ENCODE assay signal across 8 cellular contexts in genomic region chr14:61837336-61838229, GRCh38. TPM values are rescaled to one million over a fixed set of nuclear protein-coding genes. Genes with fewer than 3 reads are reported as not detected.
DNase-seq lines count a peak whose midpoint lies in the region; ATAC-seq lines count a peak whose summit lies in the region.

No MANE protein-coding gene starts in this region.

- H3K27ac Mint-ChIP-seq in activated CD4-positive, alpha-beta memory T cell treated with anti-CD3 and anti-CD28 coated beads for 36 hours, result no peak overlapping the region

- peak; percentile 73 for ATAC-seq in HG03520 (IDR thresholded peaks at IDR 0.05; ENCODE audit: unreplicated experiment)

- POLR2A ChIA-PET in activated CD4-positive, alpha-beta memory T cell treated with anti-CD3 and anti-CD28 coated beads for 36 hours (lab: Charles Lee), result interaction anchor here (0.6 kb wide), 1 partner anchor 376 kb away, joined by 4 read pairs; no protein-coding TSS in a partner anchor

- no peak overlapping the region for H3K9ac ChIP-seq in mesendoderm (ENCODE audit: low read length)

- H2BK15ac ChIP-seq in mesendoderm (replicated peaks; ENCODE audit: low read depth), result no peak overlapping the region

- H3K36me3 Mint-ChIP-seq in activated CD4-positive, alpha-beta memory T cell treated with anti-CD3 and anti-CD28 coated beads for 36 hours, result no peaks in the 10 kb centered on the region

- H3K4me3 Mint-ChIP-seq in activated CD4-positive, alpha-beta memory T cell treated with anti-CD3 and anti-CD28 coated beads for 36 hours, result no peak overlapping the region

- H3K4me1 Mint-ChIP-seq in activated CD4-positive, alpha-beta memory T cell treated with anti-CD3 and anti-CD28 coated beads for 36 hours (ENCODE audit: low read depth), result peaks cover 4% of the 10 kb centered on the region

- H2BK120ac ChIP-seq in mesendoderm (ENCODE audit: low read depth, low read length), result no peak overlapping the region

- WGBS in mesendoderm (ENCODE audit: extremely low coverage, insufficient coverage, low lambda C conversion rate), result no CpG with 5 or more reads among the region's 10 CpGs

- DNase-seq in C1 segment of cervical spinal cord (lab: John Stamatoyannopoulos, UW) (peak in 13 of 14 donors; percentile 3 to 74 (median 37)), GM19240 (ENCODE audit: insufficient read length, low spot score) (peak; percentile 29), NCI-H82 treated with DMSO at 0.1 percent for 48 hours (lab: John Stamatoyannopoulos, UW; ENCODE audit: unreplicated experiment) (peak; percentile 9), mesendoderm (peak; percentile 77)
- peak; percentile 85 for DNase-seq in activated CD4-positive, alpha-beta memory T cell treated with anti-CD3 and anti-CD28 coated beads for 36 hours
- DNase-seq in effector memory CD4-positive, alpha-beta T cell, result peak; percentile 33 to 61 (median 37)
- peak; percentile 41 to 62 for DNase-seq in stimulated activated CD8-positive, alpha-beta memory T cell treated with anti-CD3 and anti-CD28 coated beads, Interleukin-2, amount 100 ng/mL, for 48 hours (ENCODE audit: low read depth in 2 of 2)

- no peaks in the 10 kb centered on the region for H3K79me1 ChIP-seq in mesendoderm (ENCODE audit: low read length)

- no peak overlapping the region for H3K56ac ChIP-seq in mesendoderm (ENCODE audit: low read length)

- no peak overlapping the region for H2BK5ac ChIP-seq in mesendoderm (ENCODE audit: low read length)

- H3K27ac ChIP-seq in effector memory CD4-positive, alpha-beta T cell (ENCODE audit: insufficient read depth, low read length, poor library complexity, severe bottlenecking), result no peak overlapping the region
- no peak overlapping the region for H3K27ac ChIP-seq in mesendoderm (ENCODE audit: low read depth, low read length)

- CTCF ChIA-PET in activated CD4-positive, alpha-beta memory T cell treated with anti-CD3 and anti-CD28 coated beads for 36 hours (lab: Charles Lee), result interaction anchor here (0.6 to 3.8 kb wide), 91 partner anchors 8 to 1213 kb away, joined by 3 to 76 read pairs (median 4); partner anchors contain the start of gene SNAPC1

- no peaks in the 10 kb centered on the region for H3K36me3 ChIP-seq in effector memory CD4-positive, alpha-beta T cell (ENCODE audit: control insufficient read depth, insufficient read depth, low read length)
- H3K36me3 ChIP-seq in mesendoderm (ENCODE audit: control insufficient read depth, insufficient read depth, low read length), result no peaks in the 10 kb centered on the region

- H3K79me2 ChIP-seq in mesendoderm (ENCODE audit: control insufficient read depth, insufficient read depth, low read length), result no peaks in the 10 kb centered on the region

- H3K23ac ChIP-seq in mesendoderm (ENCODE audit: low read length), result no peak overlapping the region

- peaks cover 2% of the 10 kb centered on the region for H3K27me3 Mint-ChIP-seq in activated CD4-positive, alpha-beta memory T cell treated with anti-CD3 and anti-CD28 coated beads for 36 hours

- no peaks in the 10 kb centered on the region for H3K4me1 ChIP-seq in effector memory CD4-positive, alpha-beta T cell (ENCODE audit: control insufficient read depth, insufficient read depth, low read length, poor library complexity, severe bottlenecking)
- H3K4me1 ChIP-seq in mesendoderm (ENCODE audit: control insufficient read depth, low read depth, low read length), result no peaks in the 10 kb centered on the region

- no peak overlapping the region for H2AK5ac ChIP-seq in mesendoderm (ENCODE audit: low read length)

- H3K27me3 ChIP-seq in effector memory CD4-positive, alpha-beta T cell (replicated peaks; ENCODE audit: control insufficient read depth, insufficient read depth, low read length, poor library complexity, severe bottlenecking), result no peaks in the 10 kb centered on the region
- no peaks in the 10 kb centered on the region for H3K27me3 ChIP-seq in mesendoderm (ENCODE audit: insufficient read depth, low read length, poor library complexity)

- H3K4ac ChIP-seq in mesendoderm (ENCODE audit: low read depth, low read length), result no peak overlapping the region

- no peaks in the 10 kb centered on the region for H3K9me3 Mint-ChIP-seq in activated CD4-positive, alpha-beta memory T cell treated with anti-CD3 and anti-CD28 coated beads for 36 hours

- H3K4me3 ChIP-seq in effector memory CD4-positive, alpha-beta T cell (ENCODE audit: insufficient read depth, low read depth, low read length, poor library complexity, severe bottlenecking), result no peak overlapping the region
- no peak overlapping the region for H3K4me3 ChIP-seq in mesendoderm (ENCODE audit: low read length)

- intact Hi-C loops in activated CD4-positive, alpha-beta memory T cell treated with anti-CD3 and anti-CD28 coated beads for 36 hours (cut with micrococcal nuclease), result loop anchor here (1.0 to 5.0 kb wide), 5 partner anchors 75 to 568 kb away; partner anchors contain the start of genes SNAPC1 and TMEM30B

- no peak overlapping the region for H4K5ac ChIP-seq in mesendoderm (ENCODE audit: low read length)

- H3K4me2 ChIP-seq in mesendoderm (ENCODE audit: low read length), result no peak overlapping the region

- H4K8ac ChIP-seq in mesendoderm (ENCODE audit: low read depth, low read length), result no peak overlapping the region

- no peaks in the 10 kb centered on the region for H3K9me3 ChIP-seq in effector memory CD4-positive, alpha-beta T cell (ENCODE audit: control insufficient read depth, low read length)

- no peak overlapping the region for H3K18ac ChIP-seq in mesendoderm (ENCODE audit: low read length)

RNA-seq across cellular contexts. Expression of gene SYT16, which starts 25.1 kb away (rescaled TPM):
- not detected for total RNA-seq in activated CD4-positive, alpha-beta memory T cell treated with anti-CD3 and anti-CD28 coated beads for 36 hours
- 0.37 TPM for polyA plus RNA-seq in mesendoderm (2013, experiment 1 of 2)
- polyA plus RNA-seq in mesendoderm (2013, experiment 2 of 2), result 0.45 TPM

Comparison
In these comparisons a context has a peak if more than half of its experiments do, and no peak if none do; other contexts are left out.
1. DNase-seq: peak in every context shown above with its lines; median percentile 85 in activated CD4-positive, alpha-beta memory T cell treated with anti-CD3 and anti-CD28 coated beads for 36 hours; 77 in mesendoderm; 52 in stimulated activated CD8-positive, alpha-beta memory T cell treated with anti-CD3 and anti-CD28 coated beads, Interleukin-2, amount 100 ng/mL, for 48 hours; 37 in C1 segment of cervical spinal cord; 37 in effector memory CD4-positive, alpha-beta T cell; 29 in GM19240; 9 in NCI-H82 treated with DMSO at 0.1 percent for 48 hours.